ENCODE assay signal across 8 cellular contexts in genomic region chr19:48630289-48631036, GRCh38. TPM values are rescaled to one million over a fixed set of nuclear protein-coding genes. Genes with fewer than 3 reads are reported as not detected.
DNase-seq lines count a peak whose midpoint lies in the region; ATAC-seq and TF ChIP-seq lines count a peak whose summit lies in the region.

No MANE protein-coding gene starts in this region.

- peak overlapping the region; percentile 52 to 98 (median 84) for H3K27ac ChIP-seq in esophagus squamous epithelium
- peak overlapping the region in 1 of 2 donors; percentile 14 for H3K27ac ChIP-seq in aorta (ENCODE audit: low read depth in 1 of 2, low read length in 2 of 2)

- POLR2A ChIA-PET in naive thymus-derived CD8-positive, alpha-beta T cell (lab: Charles Lee): interaction anchor here (0.5 to 4.6 kb wide), 8 partner anchors 8 to 1582 kb away, joined by 3 to 38 read pairs (median 6); partner anchors contain the start of genes CA11, DBP, RPL18 and SPHK2

- no peak overlapping the region for H3K4me3 Mint-ChIP-seq in naive thymus-derived CD8-positive, alpha-beta T cell

- ATAC-seq in Right ventricle myocardium inferior (peak; percentile 2), aorta (ENCODE audit: low FRiP score) (no peak), GM18909 (IDR thresholded peaks at IDR 0.05; ENCODE audit: poor library complexity, unreplicated experiment) (no peak)
- no peak for ATAC-seq in naive thymus-derived CD8-positive, alpha-beta T cell

- peaks cover 0 to 57% (median 0%) of the 10 kb centered on the region in 3 donors for H3K36me3 ChIP-seq in esophagus squamous epithelium
- H3K36me3 ChIP-seq in aorta (ENCODE audit: control insufficient read depth in 1 of 2, insufficient read depth in 2 of 2, low read length in 1 of 2): no peaks in the 10 kb centered on the region

- TF ChIP-seq CTCF in esophagus squamous epithelium (IDR thresholded peaks at IDR 0.05) (no peak), GM13977 (IDR thresholded peaks at IDR 0.05; ENCODE audit: extremely low read depth, insufficient read depth, missing control alignments) (no peak)

- H3K27me3 Mint-ChIP-seq in naive thymus-derived CD8-positive, alpha-beta T cell: no peaks in the 10 kb centered on the region

- peak; percentile 90 for DNase-seq in Right ventricle myocardium inferior (ENCODE audit: missing footprints)
- DNase-seq in cardiac septum (ENCODE audit: low spot score): no peak
- no peak for DNase-seq in esophagus squamous epithelium (lab: John Stamatoyannopoulos, UW)
- DNase-seq in naive thymus-derived CD8-positive, alpha-beta T cell: peak in 1 of 10 donors; percentile 57
- peak; percentile 91 for DNase-seq in aorta
- DNase-seq in activated effector memory CD4-positive, alpha-beta T cell treated with Interleukin-2 at 50 U/mL for 16 hours: no peak
- no peak for DNase-seq in GM13977 (ENCODE audit: low spot score)

- peak overlapping the region in 6 of 10 donors; percentile 14 to 81 (median 72) for H3K27ac Mint-ChIP-seq in naive thymus-derived CD8-positive, alpha-beta T cell

- H3K9me3 ChIP-seq in esophagus squamous epithelium (no peaks in the 10 kb centered on the region), aorta (ENCODE audit: control insufficient read depth, low read length) (no peaks in the 10 kb centered on the region)

- no peaks in the 10 kb centered on the region for H3K9me3 Mint-ChIP-seq in naive thymus-derived CD8-positive, alpha-beta T cell

- peaks cover 13 to 47% (median 45%) of the 10 kb centered on the region in 4 donors for H3K4me1 Mint-ChIP-seq in naive thymus-derived CD8-positive, alpha-beta T cell

- no peak for TF ChIP-seq POLR2A in esophagus squamous epithelium (IDR thresholded peaks at IDR 0.05)

- peaks cover 0 to 46% (median 8%) of the 10 kb centered on the region in 3 donors for H3K36me3 Mint-ChIP-seq in naive thymus-derived CD8-positive, alpha-beta T cell

- H3K27me3 ChIP-seq in esophagus squamous epithelium (no peaks in the 10 kb centered on the region), aorta (ENCODE audit: control insufficient read depth in 1 of 2, insufficient read depth in 2 of 2, low read length in 1 of 2) (no peaks in the 10 kb centered on the region)

- intact Hi-C loops in Right ventricle myocardium inferior (cut with DNase I): no loop called here
- intact Hi-C loops in cardiac septum (cut with DNase I): no loop called here
- intact Hi-C loops in esophagus squamous epithelium (cut with DNase I): no loop called here
- intact Hi-C loops in aorta (cut with DNase I): loop anchor here in 1 of 2 donors (10.0 kb wide), 1 partner anchor 1356 kb away; the partner anchor contains the start of gene INAFM1

- H3K4me3 ChIP-seq in esophagus squamous epithelium (peak overlapping the region in 1 of 4 donors; percentile 43), aorta (ENCODE audit: low read length in 2 of 2) (no peak overlapping the region)

- H3K4me1 ChIP-seq in esophagus squamous epithelium (peaks cover 40 to 91% (median 49%) of the 10 kb centered on the region in 3 donors), aorta (ENCODE audit: control insufficient read depth in 1 of 2, insufficient read depth in 2 of 2, low read length in 2 of 2) (no peaks in the 10 kb centered on the region)

- in situ Hi-C loops in GM13977 (cut with MboI; ENCODE audit: low pct_unique_long_range_greater_than_20kb, low sequenced_read_pairs, unreplicated experiment): loop anchor here (25.0 kb wide), 1 partner anchor 332 kb away; the partner anchor contains the start of genes BAX and FTL

- 69 to 80% methylated on average over 15 to 23 of the region's 48 CpGs for WGBS in esophagus squamous epithelium, 2 donors
- 9% methylated on average over 48 of the region's 48 CpGs for WGBS in aorta, 2 donors

RNA-seq across cellular contexts. Expression of gene DBP, which starts 6.7 kb away (rescaled TPM):
- total RNA-seq in Right ventricle myocardium inferior: 15.2 TPM
- 4.4 TPM for total RNA-seq in cardiac septum
- total RNA-seq in esophagus squamous epithelium: 10 to 100 TPM in 3 of 4 donors, 1 to 10 TPM in 1; 4.2 to 16.2 (median 11.7) TPM
- 10 to 100 TPM; 63.1 to 66.6 TPM for total RNA-seq in naive thymus-derived CD8-positive, alpha-beta T cell
- polyA plus RNA-seq in naive thymus-derived CD8-positive, alpha-beta T cell: 10 to 100 TPM; 37.5 to 97.8 (median 63.1) TPM
- 10 to 100 TPM in 1 of 2 donors, 1 to 10 TPM in 1; 1.5 to 10.7 TPM for total RNA-seq in aorta
- 1 to 10 TPM; 5.3 to 6.8 TPM for polyA plus RNA-seq in aorta

RNA-seq across cellular contexts. Expression of gene SPHK2, which starts 11.2 kb away (rescaled TPM):
- 7.2 TPM for total RNA-seq in Right ventricle myocardium inferior
- 8.5 TPM for total RNA-seq in cardiac septum
- total RNA-seq in esophagus squamous epithelium: 10 to 100 TPM in 2 of 4 donors, 1 to 10 TPM in 2; 7.0 to 10.9 (median 9.7) TPM
- 10 to 100 TPM; 39.1 to 40.4 TPM for total RNA-seq in naive thymus-derived CD8-positive, alpha-beta T cell
- 1 to 10 TPM; 7.5 to 9.1 (median 8.3) TPM for polyA plus RNA-seq in naive thymus-derived CD8-positive, alpha-beta T cell
- 10 to 100 TPM; 14.6 to 17.9 TPM for total RNA-seq in aorta
- 10 to 100 TPM; 21.5 to 25.4 TPM for polyA plus RNA-seq in aorta

RNA-seq across cellular contexts. Expression of gene RPL18, which starts 11.5 kb away (rescaled TPM):
- total RNA-seq in Right ventricle myocardium inferior (604 TPM), cardiac septum (437 TPM), esophagus squamous epithelium (1,000 to 10,000 TPM; 1,870 to 2,808 (median 2,491) TPM), aorta (100 to 1,000 TPM; 900 to 909 TPM)
- total RNA-seq in naive thymus-derived CD8-positive, alpha-beta T cell: 1,000 to 10,000 TPM; 2,380 to 2,437 TPM
- 1,000 to 10,000 TPM; 2,610 to 3,008 (median 2,848) TPM for polyA plus RNA-seq in naive thymus-derived CD8-positive, alpha-beta T cell
- 1,000 to 10,000 TPM; 2,172 to 2,376 TPM for polyA plus RNA-seq in aorta

RNA-seq across cellular contexts. Expression of gene CA11, which starts 15.5 kb away (rescaled TPM):
- 8.4 TPM for total RNA-seq in Right ventricle myocardium inferior
- 6.5 TPM for total RNA-seq in cardiac septum
- 1 to 10 TPM; 1.4 to 6.9 (median 5.2) TPM for total RNA-seq in esophagus squamous epithelium
- 10 to 100 TPM; 16.2 to 21.3 TPM for total RNA-seq in naive thymus-derived CD8-positive, alpha-beta T cell
- 10 to 100 TPM in 1 of 3 donors, 1 to 10 TPM in 2; 6.6 to 14.1 (median 7.2) TPM for polyA plus RNA-seq in naive thymus-derived CD8-positive, alpha-beta T cell
- 10 to 100 TPM in 1 of 2 donors, 1 to 10 TPM in 1; 6.4 to 12.0 TPM for total RNA-seq in aorta
- 10 to 100 TPM; 13.9 to 59.5 TPM for polyA plus RNA-seq in aorta

RNA-seq across cellular contexts. Expression of gene FAM83E, which starts 15.6 kb away (rescaled TPM):
- total RNA-seq in Right ventricle myocardium inferior: not detected
- not detected for total RNA-seq in cardiac septum
- 10 to 100 TPM in 1 of 4 donors, 1 to 10 TPM in 3; 3.1 to 12.3 (median 8.6) TPM for total RNA-seq in esophagus squamous epithelium
- total RNA-seq in naive thymus-derived CD8-positive, alpha-beta T cell: 1 to 10 TPM; 8.0 TPM
- polyA plus RNA-seq in naive thymus-derived CD8-positive, alpha-beta T cell: not detected
- total RNA-seq in aorta: under 1 TPM in 1 of 2 donors, not detected in 1; 0.45 TPM
- 10 to 100 TPM in 1 of 2 donors, under 1 TPM in 1; 0.74 to 12.3 TPM for polyA plus RNA-seq in aorta

Comparison
In these comparisons a context has a peak if more than half of its experiments do, and no peak if none do; other contexts are left out.
1. DNase-seq: peak in Right ventricle myocardium inferior (single experiment) and aorta (2 of 2); none in cardiac septum (single experiment), esophagus squamous epithelium (single experiment), activated effector memory CD4-positive, alpha-beta T cell treated with Interleukin-2 at 50 U/mL for 16 hours (single experiment) and GM13977 (single experiment).